Comparison of ENCODE assay signal across 8 cellular contexts in the genomic region with DNA sequence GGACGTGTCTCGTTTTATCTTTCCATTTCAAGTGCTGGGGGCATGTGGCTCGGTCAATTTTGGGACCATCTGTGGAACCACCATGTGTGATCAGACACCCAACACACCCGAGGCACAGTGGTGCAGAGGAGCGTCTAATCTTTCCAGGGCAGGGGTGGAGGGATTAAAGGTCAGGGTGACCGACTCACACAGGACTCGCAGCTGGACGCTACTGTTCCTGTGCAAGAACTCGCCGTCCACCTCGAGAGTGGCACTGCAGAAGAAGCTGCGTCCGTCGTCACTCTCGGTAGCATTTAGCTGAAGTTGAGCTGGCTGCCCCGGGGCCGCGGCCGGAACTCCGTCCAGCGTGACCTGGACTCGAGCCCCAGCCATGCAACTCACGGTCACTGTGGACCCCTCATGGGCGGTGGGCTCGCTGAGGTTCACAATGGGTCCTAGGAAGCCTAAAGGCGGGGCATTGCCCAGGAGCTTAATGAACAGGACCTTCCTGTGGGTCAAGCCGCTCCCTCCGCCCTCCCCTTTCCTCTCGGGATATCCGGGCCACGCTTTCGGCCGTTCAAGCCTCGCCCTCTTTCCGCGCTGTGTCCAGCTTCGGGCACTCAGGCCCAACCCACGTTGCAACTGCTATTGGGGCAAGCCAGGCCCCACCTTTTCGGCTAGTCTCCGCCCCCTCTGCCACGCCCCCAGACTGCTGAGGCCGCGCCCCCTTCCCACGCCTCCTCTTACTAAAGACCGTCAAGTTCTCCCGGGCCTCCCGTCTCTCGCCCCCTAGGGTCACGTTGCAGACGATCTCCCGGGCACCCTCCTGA. TPM values are rescaled to one million over a fixed set of nuclear protein-coding genes. Genes with fewer than 3 reads are reported as not detected.
DNase-seq lines count a peak whose midpoint lies in the region; ATAC-seq, FAIRE-seq and TF ChIP-seq lines count a peak whose summit lies in the region.

No MANE protein-coding gene starts in this region.

- no peaks in the 10 kb centered on the region for H3K27me3 ChIP-seq in OCI-LY1 (ENCODE audit: insufficient read depth, low read length)

- H3K4me2 ChIP-seq in OCI-LY1 (ENCODE audit: low read length), result peak overlapping the region; percentile 92

- H3K36me3 Mint-ChIP-seq in HFFc6 (ENCODE audit: low read depth), result peaks cover 16% of the 10 kb centered on the region; the same call in 1 of the 2 replicates
- H3K36me3 Mint-ChIP-seq in activated naive CD8-positive, alpha-beta T cell treated with anti-CD3 and anti-CD28 coated beads, Interleukin-2, amount 10 ng/mL, durations not matched to agents 7 days and 5 days, result peaks cover 14% of the 10 kb centered on the region
- no peaks in the 10 kb centered on the region for H3K36me3 Mint-ChIP-seq in glutamatergic neuron (ENCODE audit: unreplicated experiment)

- H3K79me2 ChIP-seq in OCI-LY1 (ENCODE audit: insufficient read depth, low read length), result peaks cover 14% of the 10 kb centered on the region

- H3K27me3 Mint-ChIP-seq in HFFc6 (ENCODE audit: insufficient read depth) (peaks cover 6% of the 10 kb centered on the region), glutamatergic neuron (ENCODE audit: unreplicated experiment) (peaks cover 7% of the 10 kb centered on the region)
- no peaks in the 10 kb centered on the region for H3K27me3 Mint-ChIP-seq in activated naive CD8-positive, alpha-beta T cell treated with anti-CD3 and anti-CD28 coated beads, Interleukin-2, amount 10 ng/mL, durations not matched to agents 7 days and 5 days

- no peaks in the 10 kb centered on the region for H3F3A ChIP-seq in OCI-LY1 (ENCODE audit: insufficient read depth, low read length)

- ATAC-seq in activated naive CD8-positive, alpha-beta T cell treated with anti-CD3 and anti-CD28 coated beads, Interleukin-2, amount 10 ng/mL, durations not matched to agents 7 days and 5 days (ENCODE audit: low read depth), result no peak
- no peak for ATAC-seq in HG03571 (IDR thresholded peaks at IDR 0.05; ENCODE audit: unreplicated experiment)

- H3K9me3 Mint-ChIP-seq in HFFc6 (no peaks in the 10 kb centered on the region), glutamatergic neuron (ENCODE audit: unreplicated experiment) (peaks cover 6% of the 10 kb centered on the region)
- H3K9me3 Mint-ChIP-seq in activated naive CD8-positive, alpha-beta T cell treated with anti-CD3 and anti-CD28 coated beads, Interleukin-2, amount 10 ng/mL, durations not matched to agents 7 days and 5 days, result no peaks in the 10 kb centered on the region

- peaks cover 17% of the 10 kb centered on the region for H3K4me1 Mint-ChIP-seq in HFFc6 (ENCODE audit: low read depth)
- peaks cover 31% of the 10 kb centered on the region for H3K4me1 Mint-ChIP-seq in activated naive CD8-positive, alpha-beta T cell treated with anti-CD3 and anti-CD28 coated beads, Interleukin-2, amount 10 ng/mL, durations not matched to agents 7 days and 5 days
- peaks cover 7% of the 10 kb centered on the region for H3K4me1 Mint-ChIP-seq in glutamatergic neuron (ENCODE audit: low read depth, unreplicated experiment)

- POLR2A ChIA-PET in activated naive CD8-positive, alpha-beta T cell treated with anti-CD3 and anti-CD28 coated beads, Interleukin-2, amount 10 ng/mL, durations not matched to agents 7 days and 5 days (lab: Charles Lee), result interaction anchor here (0.5 to 2.2 kb wide), 8 partner anchors 8 to 229 kb away, joined by 3 to 12 read pairs (median 4); a partner anchor contains a TSS

- no peak for FAIRE-seq in urothelium cell line (lab: Jason Lieb, UNC)

- peak overlapping the region; percentile 97 for H3K27ac Mint-ChIP-seq in HFFc6
- no peak overlapping the region for H3K27ac Mint-ChIP-seq in activated naive CD8-positive, alpha-beta T cell treated with anti-CD3 and anti-CD28 coated beads, Interleukin-2, amount 10 ng/mL, durations not matched to agents 7 days and 5 days
- peak overlapping the region; percentile 55 for H3K27ac Mint-ChIP-seq in glutamatergic neuron (ENCODE audit: unreplicated experiment)

- H3K4me3 Mint-ChIP-seq in HFFc6 (peak overlapping the region; percentile 99), glutamatergic neuron (ENCODE audit: unreplicated experiment) (peak overlapping the region; percentile 93)
- H3K4me3 Mint-ChIP-seq in activated naive CD8-positive, alpha-beta T cell treated with anti-CD3 and anti-CD28 coated beads, Interleukin-2, amount 10 ng/mL, durations not matched to agents 7 days and 5 days, result peak overlapping the region; percentile 96

- no peaks in the 10 kb centered on the region for H3K9me3 ChIP-seq in OCI-LY1 (ENCODE audit: low read length)

- H3K27ac ChIP-seq in OCI-LY1 (ENCODE audit: low read depth, low read length, poor library complexity, severe bottlenecking), result peak overlapping the region; percentile 42

- H3K4me1 ChIP-seq in OCI-LY1 (ENCODE audit: insufficient read depth, low read length, severe bottlenecking), result peaks cover 42% of the 10 kb centered on the region

- no peak overlapping the region for H2AFZ ChIP-seq in OCI-LY1 (ENCODE audit: low read length)

- no peaks in the 10 kb centered on the region for H3K9me2 ChIP-seq in OCI-LY1 (ENCODE audit: low read depth, low read length)

- H3K36me3 ChIP-seq in OCI-LY1 (ENCODE audit: insufficient read depth, low read length), result peaks cover 24% of the 10 kb centered on the region

- no peaks in the 10 kb centered on the region for H4K20me1 ChIP-seq in OCI-LY1 (ENCODE audit: insufficient read depth, low read length)

- DNase-seq in AG09309 (ENCODE audit: low read depth) (peak; percentile 76), HFFc6 (peak; percentile 96), glutamatergic neuron (peak; percentile 89), non-pigmented ciliary epithelial cell (ENCODE audit: low read depth) (peak; percentile 78), urothelium cell line (ENCODE audit: low spot score) (peak; percentile 80)
- peak; percentile 61 for DNase-seq in activated naive CD8-positive, alpha-beta T cell treated with anti-CD3 and anti-CD28 coated beads, Interleukin-2, amount 10 ng/mL, durations not matched to agents 7 days and 5 days

- H3K4me3 ChIP-seq in AG09309 (ENCODE audit: control insufficient read depth, low read depth, low read length) (peak overlapping the region; percentile 86), OCI-LY1 (ENCODE audit: low read depth, low read length, poor library complexity, severe bottlenecking) (peak overlapping the region; percentile 72)

- peak overlapping the region; percentile 75 for H3K9ac ChIP-seq in OCI-LY1 (ENCODE audit: low read length)

- TF ChIP-seq CTCF in AG09309 (IDR thresholded peaks at IDR 0.05; ENCODE audit: control insufficient read depth, insufficient read depth, low read depth, low read length, missing control alignments), result no peak
- peak; percentile 43; the same call in 1 of the 2 replicates for TF ChIP-seq CTCF in HFFc6 (IDR thresholded peaks at IDR 0.05)
- TF ChIP-seq CTCF in OCI-LY1 (IDR thresholded peaks at IDR 0.05; ENCODE audit: low read length), result peak; percentile 15; the same call in 1 of the 2 replicates
- TF ChIP-seq CTCF in glutamatergic neuron (IDR thresholded peaks at IDR 0.05; ENCODE audit: partially characterized antibody, unreplicated experiment), result no peak

RNA-seq across cellular contexts. Expression of a gene that starts 1.2 kb away (rescaled TPM):
- total RNA-seq in HFFc6 (2021; fragmentation: NEBNext Ultra II Directional; extraction: Animal tissue kit (Norgen Biotek cat#: 25700)), result 10 to 100 TPM; 52.1 to 58.3 (median 55.6) TPM
- 10 to 100 TPM; 77.9 to 78.5 TPM for total RNA-seq in activated naive CD8-positive, alpha-beta T cell treated with anti-CD3 and anti-CD28 coated beads, Interleukin-2, amount 10 ng/mL, durations not matched to agents 7 days and 5 days
- 24.8 TPM for total RNA-seq in glutamatergic neuron (ENCODE audit: unreplicated experiment)

RNA-seq across cellular contexts. Expression of a gene that starts 4.9 kb away (rescaled TPM):
- total RNA-seq in HFFc6 (2021; fragmentation: NEBNext Ultra II Directional; extraction: Animal tissue kit (Norgen Biotek cat#: 25700)), result 10 to 100 TPM; 14.7 to 17.7 (median 16.8) TPM
- 100 to 1,000 TPM; 182 to 189 TPM for total RNA-seq in activated naive CD8-positive, alpha-beta T cell treated with anti-CD3 and anti-CD28 coated beads, Interleukin-2, amount 10 ng/mL, durations not matched to agents 7 days and 5 days
- total RNA-seq in glutamatergic neuron (ENCODE audit: unreplicated experiment), result 2.0 TPM

RNA-seq across cellular contexts. Expression of a gene that starts 18.7 kb away (rescaled TPM):
- total RNA-seq in HFFc6 (2021; fragmentation: NEBNext Ultra II Directional; extraction: Animal tissue kit (Norgen Biotek cat#: 25700)), result 10 to 100 TPM; 33.9 to 47.3 (median 38.5) TPM
- 1 to 10 TPM; 7.6 to 9.4 TPM for total RNA-seq in activated naive CD8-positive, alpha-beta T cell treated with anti-CD3 and anti-CD28 coated beads, Interleukin-2, amount 10 ng/mL, durations not matched to agents 7 days and 5 days
- total RNA-seq in glutamatergic neuron (ENCODE audit: unreplicated experiment), result 16.0 TPM

RNA-seq across cellular contexts. Expression of a gene that starts 24.9 kb away (rescaled TPM):
- 1 to 10 TPM in 5 of 6 experiments, under 1 TPM in 1; 1.00 to 2.7 (median 2.1) TPM for total RNA-seq in HFFc6 (2021; fragmentation: NEBNext Ultra II Directional; extraction: Animal tissue kit (Norgen Biotek cat#: 25700))
- total RNA-seq in activated naive CD8-positive, alpha-beta T cell treated with anti-CD3 and anti-CD28 coated beads, Interleukin-2, amount 10 ng/mL, durations not matched to agents 7 days and 5 days, result 1 to 10 TPM; 3.9 to 5.0 TPM
- total RNA-seq in glutamatergic neuron (ENCODE audit: unreplicated experiment), result 9.4 TPM

RNA-seq across cellular contexts. Expression of a gene that starts 44.8 kb away (rescaled TPM):
- 10 to 100 TPM; 14.0 to 38.4 (median 14.4) TPM for total RNA-seq in HFFc6 (2021; fragmentation: NEBNext Ultra II Directional; extraction: Animal tissue kit (Norgen Biotek cat#: 25700))
- total RNA-seq in activated naive CD8-positive, alpha-beta T cell treated with anti-CD3 and anti-CD28 coated beads, Interleukin-2, amount 10 ng/mL, durations not matched to agents 7 days and 5 days, result under 1 TPM; 0.62 to 0.83 TPM
- 3.6 TPM for total RNA-seq in glutamatergic neuron (ENCODE audit: unreplicated experiment)

Comparison
In these comparisons a context has a peak if more than half of its experiments do, and no peak if none do; other contexts are left out.
1. CTCF ChIP-seq: peak in HFFc6 (single experiment) and OCI-LY1 (single experiment); none in AG09309 (single experiment) and glutamatergic neuron (single experiment).
2. RNA of a gene that starts 4.9 kb away (total RNA-seq): 182 to 189 TPM in activated naive CD8-positive, alpha-beta T cell treated with anti-CD3 and anti-CD28 coated beads, Interleukin-2, amount 10 ng/mL, durations not matched to agents 7 days and 5 days; 14.7 to 17.7 TPM in HFFc6 and 2.0 TPM in glutamatergic neuron (single experiment); every median in the first group is over 4 times any median in the second.
3. Peak in every context shown above with its lines, with median percentiles within 50 percentile points of each other: DNase-seq and H3K4me3 Mint-ChIP-seq.